16 cellular contexts compared by ENCODE assay signal in genomic region chr21:15367061-15367626, GRCh38.
DNase-seq lines count a peak whose midpoint lies in the region; ATAC-seq and TF ChIP-seq lines count a peak whose summit lies in the region.
"Had no signal": no experiment of that assay in that cellular context is flagged by ENCODE, and none has a peak within 500 bp of the region (broad histone marks: within the 10 kb centered on the region; RNA-seq: fewer than 3 reads in every experiment).

No MANE protein-coding gene starts in this region.

- peaks cover 9% of the 10 kb centered on the region for H3K4me1 ChIP-seq in HUES6 (ENCODE audit: control insufficient read depth, insufficient read depth, low read length)
- H3K4me1 ChIP-seq: A549, Caco-2 had no signal

- H3K27ac ChIP-seq in HUES6 (ENCODE audit: low read depth, low read length): peak overlapping the region; percentile 95
- H3K27ac ChIP-seq: A549, PC-9 had no signal

- no peak overlapping the region for H3K4me3 Mint-ChIP-seq in nephron progenitor cell

- peaks cover 25% of the 10 kb centered on the region for H3K4me1 Mint-ChIP-seq in nephron progenitor cell

- H3K36me3 Mint-ChIP-seq in nephron progenitor cell (ENCODE audit: low read depth): peaks cover 12% of the 10 kb centered on the region

- DNase-seq in Daoy (ENCODE audit: low read depth): peak; percentile 9
- DNase-seq in iPS DF 19.7 (ENCODE audit: low read depth, low spot score): peak; percentile 56
- no peak for DNase-seq in nephron progenitor cell
- DNase-seq in activated T-cell treated with anti-CD3 and anti-CD28 coated beads, Interleukin-2, amount 50 U/mL, for 48 hours: no peak
- no peak for DNase-seq in activated CD4-positive, alpha-beta T cell treated with anti-CD3 and anti-CD28 coated beads, Interleukin-2, amount 50 U/mL, for 48 hours
- DNase-seq: Caco-2, DMS53, GF-D8, NCI-H1048, NCI-H146, NCI-H345, PC-9 had no signal

- ATAC-seq in GM21786 (IDR thresholded peaks at IDR 0.05; ENCODE audit: unreplicated experiment): no peak
- ATAC-seq in GM21529 (IDR thresholded peaks at IDR 0.05; ENCODE audit: unreplicated experiment): no peak
- ATAC-seq: A549 had no signal

- H3K9me3 Mint-ChIP-seq in nephron progenitor cell: peaks cover 26% of the 10 kb centered on the region

- H3K4me3 ChIP-seq in HUES6 (ENCODE audit: low read depth, low read length): 0 out of 2 replicates have a peak overlapping the region, but pooled peaks have one; percentile 33
- H3K4me3 ChIP-seq: A549, PC-9 had no signal

- no peaks in the 10 kb centered on the region for H3K27me3 ChIP-seq in HUES6 (ENCODE audit: control insufficient read depth, insufficient read depth, low read length)

- H3K27ac Mint-ChIP-seq in nephron progenitor cell: peak overlapping the region; percentile 82

- no peak overlapping the region for H3K9ac ChIP-seq in HUES6 (ENCODE audit: low read length)

- no peaks in the 10 kb centered on the region for H3K27me3 Mint-ChIP-seq in nephron progenitor cell (ENCODE audit: low read depth, poor library complexity)

- peaks cover 20% of the 10 kb centered on the region for H3K9me3 ChIP-seq in HUES6 (ENCODE audit: control insufficient read depth, insufficient read depth, low read depth, low read length)
- H3K9me3 ChIP-seq: Caco-2 had no signal

- H3K36me3 ChIP-seq in HUES6 (ENCODE audit: control insufficient read depth, insufficient read depth, low read length): no peaks in the 10 kb centered on the region

- no peak for TF ChIP-seq CTCF in nephron progenitor cell (IDR thresholded peaks at IDR 0.05)

Comparison
In these comparisons a context has a peak if more than half of its experiments do, and no peak if none do; other contexts are left out.
1. DNase-seq: peak in Daoy (single experiment) and iPS DF 19.7 (single experiment); none in nephron progenitor cell (single experiment), activated T-cell treated with anti-CD3 and anti-CD28 coated beads, Interleukin-2, amount 50 U/mL, for 48 hours (0 of 2) and activated CD4-positive, alpha-beta T cell treated with anti-CD3 and anti-CD28 coated beads, Interleukin-2, amount 50 U/mL, for 48 hours (0 of 2).